ENCODE assay signal across 20 cellular contexts in genomic region chr7:18860226-18860625, GRCh38.
A peak's percentile ranks its signal among the peaks of the same experiment; 100 is the strongest.
DNase-seq lines count a peak whose midpoint lies in the region; ATAC-seq lines count a peak whose summit lies in the region.
"Had no signal": no experiment of that assay in that cellular context is flagged by ENCODE, and none has a peak within 500 bp of the region (broad histone marks: within the 10 kb centered on the region; RNA-seq: fewer than 3 reads in every experiment).

No MANE protein-coding gene starts in this region.

- peak overlapping the region; percentile 11 for H3K27ac Mint-ChIP-seq in stimulated activated naive CD8-positive, alpha-beta T cell treated with anti-CD3 and anti-CD28 coated beads, Interleukin-15, Interleukin-2, amounts not matched to agents 100 ng/mL and 50 ng/mL, for 24 hours
- no peak overlapping the region for H3K27ac Mint-ChIP-seq in stimulated activated naive CD8-positive, alpha-beta T cell treated with anti-CD3 and anti-CD28 coated beads, Interleukin-15, amount 100 ng/mL, for 72 hours
- peak overlapping the region; percentile 90 for H3K27ac Mint-ChIP-seq in activated T-helper 1 cell treated with anti-CD3 and anti-CD28 coated beads, Interleukin-12 subunit alpha, Interleukin-12 subunit beta, Interleukin-2, Interleukin-4 antibody, amounts not matched to agents 30 ng/mL and 10 ng/mL and 1 ng/mL, durations not matched to agents 14 hours and 24 hours and 36 hours
- H3K27ac Mint-ChIP-seq: CD4-positive, alpha-beta memory T cell had no signal

- no peaks in the 10 kb centered on the region for H3K27me3 Mint-ChIP-seq in stimulated activated naive CD8-positive, alpha-beta T cell treated with anti-CD3 and anti-CD28 coated beads, Interleukin-15, Interleukin-2, amounts not matched to agents 100 ng/mL and 50 ng/mL, for 24 hours
- H3K27me3 Mint-ChIP-seq in stimulated activated naive CD8-positive, alpha-beta T cell treated with anti-CD3 and anti-CD28 coated beads, Interleukin-15, amount 100 ng/mL, for 72 hours: no peaks in the 10 kb centered on the region
- no peaks in the 10 kb centered on the region for H3K27me3 Mint-ChIP-seq in activated T-helper 1 cell treated with anti-CD3 and anti-CD28 coated beads, Interleukin-12 subunit alpha, Interleukin-12 subunit beta, Interleukin-2, Interleukin-4 antibody, amounts not matched to agents 30 ng/mL and 10 ng/mL and 1 ng/mL, durations not matched to agents 14 hours and 24 hours and 36 hours (ENCODE audit: insufficient read depth)
- H3K27me3 Mint-ChIP-seq: CD4-positive, alpha-beta memory T cell had no signal

- H3K36me3 Mint-ChIP-seq in stimulated activated naive CD8-positive, alpha-beta T cell treated with anti-CD3 and anti-CD28 coated beads, Interleukin-15, Interleukin-2, amounts not matched to agents 100 ng/mL and 50 ng/mL, for 24 hours (ENCODE audit: low read depth): no peaks in the 10 kb centered on the region
- H3K36me3 Mint-ChIP-seq in activated T-helper 1 cell treated with anti-CD3 and anti-CD28 coated beads, Interleukin-12 subunit alpha, Interleukin-12 subunit beta, Interleukin-2, Interleukin-4 antibody, amounts not matched to agents 30 ng/mL and 10 ng/mL and 1 ng/mL, durations not matched to agents 14 hours and 24 hours and 36 hours (ENCODE audit: low read depth): peaks cover 33% of the 10 kb centered on the region
- H3K36me3 Mint-ChIP-seq: CD4-positive, alpha-beta memory T cell had no signal

- ATAC-seq in stimulated activated naive CD8-positive, alpha-beta T cell treated with anti-CD3 and anti-CD28 coated beads, Interleukin-15, amount 100 ng/mL, for 72 hours: no peak
- ATAC-seq: GM12878 had no signal

- H3K4me1 Mint-ChIP-seq in stimulated activated naive CD8-positive, alpha-beta T cell treated with anti-CD3 and anti-CD28 coated beads, Interleukin-15, Interleukin-2, amounts not matched to agents 100 ng/mL and 50 ng/mL, for 24 hours (ENCODE audit: low read depth): peaks cover 7% of the 10 kb centered on the region
- no peaks in the 10 kb centered on the region for H3K4me1 Mint-ChIP-seq in stimulated activated naive CD8-positive, alpha-beta T cell treated with anti-CD3 and anti-CD28 coated beads, Interleukin-15, amount 100 ng/mL, for 72 hours
- H3K4me1 Mint-ChIP-seq in activated T-helper 1 cell treated with anti-CD3 and anti-CD28 coated beads, Interleukin-12 subunit alpha, Interleukin-12 subunit beta, Interleukin-2, Interleukin-4 antibody, amounts not matched to agents 30 ng/mL and 10 ng/mL and 1 ng/mL, durations not matched to agents 14 hours and 24 hours and 36 hours (ENCODE audit: low read depth): peaks cover 36% of the 10 kb centered on the region

- intact Hi-C loops in activated T-helper 1 cell treated with anti-CD3 and anti-CD28 coated beads, Interleukin-12 subunit alpha, Interleukin-12 subunit beta, Interleukin-2, Interleukin-4 antibody, amounts not matched to agents 30 ng/mL and 10 ng/mL and 1 ng/mL, durations not matched to agents 14 hours and 24 hours and 36 hours (cut with micrococcal nuclease): no loop called here

- no peak for DNase-seq in stimulated activated naive CD8-positive, alpha-beta T cell treated with anti-CD3 and anti-CD28 coated beads, Interleukin-15, amount 100 ng/mL, for 72 hours
- DNase-seq in activated T-helper 1 cell treated with anti-CD3 and anti-CD28 coated beads, Interleukin-12 subunit alpha, Interleukin-12 subunit beta, Interleukin-2, Interleukin-4 antibody, amounts not matched to agents 30 ng/mL and 10 ng/mL and 1 ng/mL, durations not matched to agents 14 hours and 24 hours and 36 hours (ENCODE audit: low spot score): no peak
- DNase-seq in fibroblast of peridontal ligament (ENCODE audit: extremely low read depth): peak; percentile 57
- DNase-seq in stimulated activated CD4-positive, alpha-beta T cell treated with anti-CD3 and anti-CD28 coated beads, Interleukin-12 subunit alpha, Interleukin-12 subunit beta, amount 100 ng/mL, for 4 hours: no peak
- DNase-seq in NCI-H2196 treated with DMSO at 0.1 percent for 48 hours (lab: John Stamatoyannopoulos, UW; ENCODE audit: unreplicated experiment): no peak
- no peak for DNase-seq in activated naive CD4-positive, alpha-beta T cell treated with anti-CD3 and anti-CD28 coated beads, Interleukin-2, amount 50 U/mL, for 16 hours
- DNase-seq: Caco-2; CD4-positive, alpha-beta memory T cell; DMS 273 treated with DMSO at 0.1 percent for 48 hours; DND-41; Kasumi-1; NCI-H1105 treated with DMSO at 0.1 percent for 48 hours; NCI-H1694; NCI-H2081; NCI-H2171; NCI-H524 treated with DMSO at 0.1 percent for 48 hours; Peyer's patch; SJCRH30 had no signal

- peaks cover 10% of the 10 kb centered on the region for H3K9me3 Mint-ChIP-seq in stimulated activated naive CD8-positive, alpha-beta T cell treated with anti-CD3 and anti-CD28 coated beads, Interleukin-15, Interleukin-2, amounts not matched to agents 100 ng/mL and 50 ng/mL, for 24 hours
- peaks cover 15 to 23% of the 10 kb centered on the region in 2 donors for H3K9me3 Mint-ChIP-seq in stimulated activated naive CD8-positive, alpha-beta T cell treated with anti-CD3 and anti-CD28 coated beads, Interleukin-15, amount 100 ng/mL, for 72 hours
- peaks cover 51% of the 10 kb centered on the region for H3K9me3 Mint-ChIP-seq in activated T-helper 1 cell treated with anti-CD3 and anti-CD28 coated beads, Interleukin-12 subunit alpha, Interleukin-12 subunit beta, Interleukin-2, Interleukin-4 antibody, amounts not matched to agents 30 ng/mL and 10 ng/mL and 1 ng/mL, durations not matched to agents 14 hours and 24 hours and 36 hours

- no peak overlapping the region for H3K4me3 Mint-ChIP-seq in stimulated activated naive CD8-positive, alpha-beta T cell treated with anti-CD3 and anti-CD28 coated beads, Interleukin-15, Interleukin-2, amounts not matched to agents 100 ng/mL and 50 ng/mL, for 24 hours
- no peak overlapping the region for H3K4me3 Mint-ChIP-seq in stimulated activated naive CD8-positive, alpha-beta T cell treated with anti-CD3 and anti-CD28 coated beads, Interleukin-15, amount 100 ng/mL, for 72 hours
- no peak overlapping the region for H3K4me3 Mint-ChIP-seq in activated T-helper 1 cell treated with anti-CD3 and anti-CD28 coated beads, Interleukin-12 subunit alpha, Interleukin-12 subunit beta, Interleukin-2, Interleukin-4 antibody, amounts not matched to agents 30 ng/mL and 10 ng/mL and 1 ng/mL, durations not matched to agents 14 hours and 24 hours and 36 hours
- H3K4me3 Mint-ChIP-seq: CD4-positive, alpha-beta memory T cell had no signal

Comparison
In these comparisons a context has a peak if more than half of its experiments do, and no peak if none do; other contexts are left out.
1. H3K27ac Mint-ChIP-seq: peak in stimulated activated naive CD8-positive, alpha-beta T cell treated with anti-CD3 and anti-CD28 coated beads, Interleukin-15, Interleukin-2, amounts not matched to agents 100 ng/mL and 50 ng/mL, for 24 hours (single experiment) and activated T-helper 1 cell treated with anti-CD3 and anti-CD28 coated beads, Interleukin-12 subunit alpha, Interleukin-12 subunit beta, Interleukin-2, Interleukin-4 antibody, amounts not matched to agents 30 ng/mL and 10 ng/mL and 1 ng/mL, durations not matched to agents 14 hours and 24 hours and 36 hours (single experiment); none in stimulated activated naive CD8-positive, alpha-beta T cell treated with anti-CD3 and anti-CD28 coated beads, Interleukin-15, amount 100 ng/mL, for 72 hours (0 of 2).